8 cellular contexts compared by ENCODE assay signal in the genomic region with DNA sequence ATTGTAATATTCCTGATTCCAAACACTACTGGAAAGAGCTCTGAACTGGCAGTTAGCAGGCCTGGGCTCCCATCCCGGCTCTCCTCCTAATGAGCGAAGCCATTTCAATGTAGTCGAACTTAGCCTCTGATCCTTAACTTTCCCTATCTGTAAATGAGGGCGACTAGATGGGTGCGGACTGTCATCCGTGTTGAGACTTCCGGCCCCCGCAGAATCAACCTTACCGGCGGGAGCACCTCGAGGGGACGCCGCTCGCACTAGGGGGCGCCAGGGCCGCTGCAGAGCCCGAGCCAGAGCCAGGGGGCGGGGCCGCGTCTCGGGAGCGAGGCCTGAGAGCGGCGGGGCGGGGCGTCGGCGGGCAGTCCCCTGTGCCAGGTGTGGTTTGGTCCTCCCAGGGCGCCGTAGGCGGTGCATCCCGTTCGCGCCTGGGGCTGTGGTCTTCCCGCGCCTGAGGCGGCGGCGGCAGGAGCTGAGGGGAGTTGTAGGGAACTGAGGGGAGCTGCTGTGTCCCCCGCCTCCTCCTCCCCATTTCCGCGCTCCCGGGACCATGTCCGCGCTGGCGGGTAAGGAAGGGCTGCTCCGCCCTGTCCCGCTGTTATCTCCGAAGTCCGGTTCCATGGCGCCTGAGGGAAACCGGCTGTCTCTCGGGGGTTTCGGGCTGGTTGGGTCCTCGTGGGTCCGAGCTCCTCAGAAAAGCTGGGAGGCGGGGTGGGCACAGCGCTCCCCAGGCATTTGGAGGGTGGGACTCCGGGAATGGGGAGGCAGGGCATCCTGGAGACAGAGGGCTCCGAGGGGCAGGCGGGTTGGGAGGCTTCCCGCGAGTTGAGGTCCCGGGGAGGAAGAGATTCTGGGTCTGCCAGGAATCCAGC. TPM values are rescaled to one million over a fixed set of nuclear protein-coding genes. Genes with fewer than 3 reads are reported as not detected.
A peak's percentile ranks its signal among the peaks of the same experiment; 100 is the strongest.
DNase-seq lines count a peak whose midpoint lies in the region; ATAC-seq, FAIRE-seq and TF ChIP-seq lines count a peak whose summit lies in the region.

A gene (plus strand): TSS at position 437 of the 869 bp plus-strand sequence. CDS start 111 bp downstream, at position 548.

- peak within 1 kb of the TSS; percentile 93 for H3K4me3 ChIP-seq in OCI-LY1 (ENCODE audit: low read depth, low read length, poor library complexity, severe bottlenecking)

- peaks cover 3% of the 10 kb centered on the region for H3K27me3 Mint-ChIP-seq in endothelial cell (ENCODE audit: unreplicated experiment)
- H3K27me3 Mint-ChIP-seq in mesothelial cell of epicardium (ENCODE audit: low read depth), result no peaks in the 10 kb centered on the region

- H3K9me3 Mint-ChIP-seq in endothelial cell (ENCODE audit: unreplicated experiment), result no peaks in the 10 kb centered on the region
- no peaks in the 10 kb centered on the region for H3K9me3 Mint-ChIP-seq in mesothelial cell of epicardium

- peak within 1 kb of the TSS; percentile 90 for H3K9ac ChIP-seq in OCI-LY1 (ENCODE audit: low read length)

- no peaks in the 10 kb centered on the region for H3K9me3 ChIP-seq in OCI-LY1 (ENCODE audit: low read length)

- H4K20me1 ChIP-seq in OCI-LY1 (ENCODE audit: insufficient read depth, low read length), result no peaks in the 10 kb centered on the region

- H3K4me1 Mint-ChIP-seq in endothelial cell (ENCODE audit: unreplicated experiment) (peaks cover 67% of the 10 kb centered on the region), mesothelial cell of epicardium (peaks cover 26% of the 10 kb centered on the region)

- H3K27ac ChIP-seq in OCI-LY1 (ENCODE audit: low read depth, low read length, poor library complexity, severe bottlenecking), result peak within 1 kb of the TSS; percentile 46

- H3K9me2 ChIP-seq in OCI-LY1 (ENCODE audit: low read depth, low read length), result no peaks in the 10 kb centered on the region

- H3K27ac Mint-ChIP-seq in endothelial cell (ENCODE audit: unreplicated experiment), result peak within 1 kb of the TSS; percentile 100
- H3K27ac Mint-ChIP-seq in mesothelial cell of epicardium, result peak within 1 kb of the TSS; percentile 75

- H3K36me3 Mint-ChIP-seq in endothelial cell (ENCODE audit: low read depth, unreplicated experiment) (peaks cover 8% of the 10 kb centered on the region), mesothelial cell of epicardium (peaks cover 2% of the 10 kb centered on the region)

- peak within 1 kb of the TSS; percentile 97 for H2AFZ ChIP-seq in OCI-LY1 (ENCODE audit: low read length)

- H3K79me2 ChIP-seq in OCI-LY1 (ENCODE audit: insufficient read depth, low read length), result peaks cover 4% of the 10 kb centered on the region; the same call in 1 of the 2 replicates

- no peaks in the 10 kb centered on the region for H3F3A ChIP-seq in OCI-LY1 (ENCODE audit: insufficient read depth, low read length)

- no peak for FAIRE-seq in D721Med (lab: Jason Lieb, UNC)

- no peaks in the 10 kb centered on the region for H3K27me3 ChIP-seq in OCI-LY1 (ENCODE audit: insufficient read depth, low read length)

- TF ChIP-seq CTCF in D721Med (IDR thresholded peaks at IDR 0.05; ENCODE audit: insufficient read depth, missing control alignments), result peak; percentile 73
- TF ChIP-seq CTCF in OCI-LY1 (IDR thresholded peaks at IDR 0.05; ENCODE audit: low read length), result peak; percentile 92
- peak; percentile 67 for TF ChIP-seq CTCF in endothelial cell (IDR thresholded peaks at IDR 0.05; ENCODE audit: unreplicated experiment)
- peak; percentile 74 for TF ChIP-seq CTCF in mesothelial cell of epicardium (IDR thresholded peaks at IDR 0.05; ENCODE audit: unreplicated experiment)

- peaks cover 25% of the 10 kb centered on the region for H3K4me1 ChIP-seq in OCI-LY1 (ENCODE audit: insufficient read depth, low read length, severe bottlenecking)

- peak; percentile 86 for ATAC-seq in GM21515 (IDR thresholded peaks at IDR 0.05; ENCODE audit: unreplicated experiment)

- peak within 1 kb of the TSS; percentile 89 for H3K4me2 ChIP-seq in OCI-LY1 (ENCODE audit: low read length)

- H3K4me3 Mint-ChIP-seq in endothelial cell (ENCODE audit: unreplicated experiment) (peak within 1 kb of the TSS; percentile 93), mesothelial cell of epicardium (peak within 1 kb of the TSS; percentile 87)

- no peaks in the 10 kb centered on the region for H3K36me3 ChIP-seq in OCI-LY1 (ENCODE audit: insufficient read depth, low read length)

- DNase-seq in D721Med (ENCODE audit: insufficient read length, low spot score) (peak; percentile 61), HuH-7.5 (ENCODE audit: low spot score) (peak; percentile 83), endothelial cell (ENCODE audit: low spot score) (peak; percentile 99), mesothelial cell of epicardium (ENCODE audit: low spot score in 2 of 2, unreplicated experiment in 2 of 2) (peak; percentile 95 to 96)
- peak; percentile 99 for DNase-seq in activated CD8-positive, alpha-beta memory T cell treated with anti-CD3 and anti-CD28 coated beads, Interleukin-2, amount 50 U/mL, for 4 hours
- DNase-seq in stimulated activated CD8-positive, alpha-beta memory T cell treated with anti-CD3 and anti-CD28 coated beads, Interleukin-15, amount 100 ng/mL, for 48 hours (ENCODE audit: low read depth in 2 of 2), result peak; percentile 97 to 99

RNA-seq across cellular contexts. Expression of the gene that starts here (rescaled TPM):
- total RNA-seq in endothelial cell (ENCODE audit: unreplicated experiment) (248 TPM), mesothelial cell of epicardium (109 to 121 TPM (median 117 TPM) in 3 replicates)

Comparison
In these comparisons a context has a peak if more than half of its experiments do, and no peak if none do; other contexts are left out.
1. Peak in every context shown above with its lines: DNase-seq, ATAC-seq, H3K4me3 ChIP-seq and H3K27ac ChIP-seq.